31 cellular contexts compared by ENCODE assay signal in genomic region chr17:15406081-15406480, GRCh38.
A peak's percentile ranks its signal among the peaks of the same experiment; 100 is the strongest.
DNase-seq lines count a peak whose midpoint lies in the region; ATAC-seq and FAIRE-seq lines count a peak whose summit lies in the region.
"Had no signal": no experiment of that assay in that cellular context is flagged by ENCODE, and none has a peak within 500 bp of the region (broad histone marks: within the 10 kb centered on the region; RNA-seq: fewer than 3 reads in every experiment).

No MANE protein-coding gene starts in this region.

- no peak for ATAC-seq in HG03378 (IDR thresholded peaks at IDR 0.05; ENCODE audit: unreplicated experiment)
- ATAC-seq: CD8-positive, alpha-beta T cell; left cardiac atrium; pancreas; right cardiac atrium; stimulated activated naive CD8-positive, alpha-beta T cell treated with anti-CD3 and anti-CD28 coated beads, Interleukin-15, amount 100 ng/mL, for 72 hours had no signal

- DNase-seq in EL (peak; percentile 48), RCC 7860 (ENCODE audit: low spot score) (peak; percentile 10), dermis blood vessel endothelial cell (peak; percentile 62), renal cortical epithelial cell (ENCODE audit: low read depth) (peak; percentile 24), NCI-H187 (lab: John Stamatoyannopoulos, UW) (no peak)
- no peak for DNase-seq in activated CD4-positive, alpha-beta T cell treated with anti-CD3 and anti-CD28 coated beads, Interleukin-2, amount 50 U/mL, for 1 hour
- DNase-seq: activated CD4-positive, alpha-beta T cell treated with anti-CD3 and anti-CD28 coated beads, Interleukin-2, amount 50 U/mL, for 4 hours; activated gamma-delta T cell treated with Interleukin-2 at 50 U/mL for 16 hours; activated naive CD8-positive, alpha-beta T cell treated with anti-CD3 and anti-CD28 coated beads, Interleukin-2, amount 10 ng/mL, durations not matched to agents 7 days and 5 days; activated T-cell treated with anti-CD3 and anti-CD28 coated beads, Interleukin-2, amount 50 U/mL, for 48 hours; aorta; BE2C; CD8-positive, alpha-beta T cell; central memory CD4-positive, alpha-beta T cell; DMS53; GF-D8; left cardiac atrium; NCI-H146; NCI-H2107; NCI-H446 treated with DMSO at 0.1 percent for 48 hours; NCI-H82; nephron progenitor cell; pancreas; RPMI8226; spleen; stimulated activated CD8-positive, alpha-beta memory T cell treated with anti-CD3 and anti-CD28 coated beads, Interleukin-4, amount 100 ng/mL, for 48 hours; stimulated activated naive CD8-positive, alpha-beta T cell treated with anti-CD3 and anti-CD28 coated beads, Interleukin-15, amount 100 ng/mL, for 72 hours had no signal

- no peak for FAIRE-seq in RCC 7860 (lab: Jason Lieb, UNC)
- FAIRE-seq: frontal cortex, pancreas, TTC549 had no signal

Comparison
In these comparisons a context has a peak if more than half of its experiments do, and no peak if none do; other contexts are left out.
1. DNase-seq: peak in EL (single experiment), RCC 7860 (single experiment), dermis blood vessel endothelial cell (single experiment) and renal cortical epithelial cell (single experiment); none in NCI-H187 (0 of 2) and activated CD4-positive, alpha-beta T cell treated with anti-CD3 and anti-CD28 coated beads, Interleukin-2, amount 50 U/mL, for 1 hour (single experiment).